8 cellular contexts compared by ENCODE assay signal in genomic region chr5:1174122-1174936, GRCh38. TPM values are rescaled to one million over a fixed set of nuclear protein-coding genes. Genes with fewer than 3 reads are reported as not detected.
DNase-seq lines count a peak whose midpoint lies in the region; ATAC-seq and TF ChIP-seq lines count a peak whose summit lies in the region.

No MANE protein-coding gene starts in this region.

- H3K9me2 ChIP-seq in PC-3 (replicated peaks; ENCODE audit: low read length): no peaks in the 10 kb centered on the region

- ATAC-seq in PC-3 (peak; percentile 90), heart left ventricle (peak; percentile 55 to 76 (median 64)), HG02870 (IDR thresholded peaks at IDR 0.05; ENCODE audit: unreplicated experiment) (no peak), HG03135 (IDR thresholded peaks at IDR 0.05; ENCODE audit: unreplicated experiment) (no peak)

- peak overlapping the region; percentile 84 for H3K4me2 ChIP-seq in PC-3 (ENCODE audit: low read length)

- no TSS peak for BruUV-seq in PC-3 (replicated peaks; lab: Mats Ljungman, UMichigan)

- peak overlapping the region; percentile 43 for H3K9ac ChIP-seq in PC-3 (ENCODE audit: low read length)

- no peaks in the 10 kb centered on the region for H3K36me3 ChIP-seq in PC-3 (ENCODE audit: low read depth, low read length)
- no peaks in the 10 kb centered on the region for H3K36me3 ChIP-seq in heart left ventricle

- POLR2A ChIA-PET in PC-3 (lab: Charles Lee; ENCODE audit: unreplicated experiment): interaction anchor here (0.6 kb wide), 1 partner anchor 23 kb away, joined by 4 read pairs; no protein-coding TSS in a partner anchor

- DNase-seq in AG10803 (ENCODE audit: low read depth) (peak; percentile 68), HCEC 1CT (peak; percentile 51), PC-3 (peak; percentile 95), heart left ventricle (peak; percentile 53 to 77 (median 66)), renal cortical epithelial cell (ENCODE audit: low read depth) (peak; percentile 46)
- DNase-seq in activated naive CD4-positive, alpha-beta T cell treated with anti-CD3 and anti-CD28 coated beads, Interleukin-2, amount 50 U/mL, for 16 hours: peak; percentile 40

- H3K4me3 ChIP-seq in AG10803 (ENCODE audit: low read length): no peak overlapping the region
- peak overlapping the region; percentile 61 for H3K4me3 ChIP-seq in PC-3 (ENCODE audit: low read length)
- no peak overlapping the region for H3K4me3 ChIP-seq in heart left ventricle

- no peaks in the 10 kb centered on the region for H3K9me3 ChIP-seq in PC-3 (ENCODE audit: low read length)
- no peaks in the 10 kb centered on the region for H3K9me3 ChIP-seq in heart left ventricle

- H2AFZ ChIP-seq in PC-3 (ENCODE audit: low read length): peak overlapping the region; percentile 85

- H3K79me2 ChIP-seq in PC-3 (ENCODE audit: low read length): no peaks in the 10 kb centered on the region

- TF ChIP-seq POLR2A in heart left ventricle (IDR thresholded peaks at IDR 0.05): no peak

- H3K27me3 ChIP-seq in PC-3 (ENCODE audit: low read length): no peaks in the 10 kb centered on the region
- H3K27me3 ChIP-seq in heart left ventricle: no peaks in the 10 kb centered on the region

- TF ChIP-seq CTCF in AG10803 (conservative IDR thresholded peaks at IDR 0.05; ENCODE audit: low read length) (peak; percentile 74), PC-3 (conservative IDR thresholded peaks at IDR 0.05; ENCODE audit: low read depth, low read length) (peak; percentile 91), heart left ventricle (IDR thresholded peaks at IDR 0.05) (peak; percentile 63 to 85 (median 74))

- H3K4me1 ChIP-seq in PC-3 (ENCODE audit: insufficient read depth, low read length) (peaks cover 8% of the 10 kb centered on the region), heart left ventricle (peaks cover 0 to 5% (median 0%) of the 10 kb centered on the region in 12 donors)

- intact Hi-C loops in PC-3 (cut with micrococcal nuclease) (no loop called here), heart left ventricle (cut with DNase I) (loop anchor here in 6 of 10 donors (1.0 to 10.0 kb wide), 4 partner anchors 251 to 480 kb away; no protein-coding TSS in a partner anchor)

- H4K20me1 ChIP-seq in PC-3 (ENCODE audit: low read length): no peaks in the 10 kb centered on the region

- H3F3A ChIP-seq in PC-3 (ENCODE audit: low read length, unreplicated experiment): no peaks in the 10 kb centered on the region

- WGBS in heart left ventricle, 4 donors: 38 to 51% (median 39%) methylated on average over 20 to 27 of the region's 27 CpGs

- H3K27ac ChIP-seq in PC-3 (ENCODE audit: low read length) (no peak overlapping the region), heart left ventricle (no peak overlapping the region)

- CTCF ChIA-PET in PC-3 (lab: Charles Lee): interaction anchor here (0.5 to 1.4 kb wide), 8 partner anchors 12 to 371 kb away, joined by 3 to 17 read pairs (median 4); no protein-coding TSS in a partner anchor

RNA-seq across cellular contexts. Expression of gene SLC6A19, which starts 27.1 kb away (rescaled TPM):
- total RNA-seq in PC-3 (2014; rRNA removed) (not detected in 2 replicates), heart left ventricle (not detected), renal cortical epithelial cell (not detected in 2 replicates)
- not detected for polyA plus RNA-seq in heart left ventricle

RNA-seq across cellular contexts. Expression of gene SLC6A18, which starts 50.9 kb away (rescaled TPM):
- not detected in 2 replicates for total RNA-seq in PC-3 (2014; rRNA removed)
- total RNA-seq in heart left ventricle: not detected
- not detected for polyA plus RNA-seq in heart left ventricle
- total RNA-seq in renal cortical epithelial cell: not detected in 2 replicates

Comparison
In these comparisons a context has a peak if more than half of its experiments do, and no peak if none do; other contexts are left out.
1. DNase-seq: peak in every context shown above with its lines; median percentile 95 in PC-3; 68 in AG10803; 66 in heart left ventricle; 51 in HCEC 1CT; 46 in renal cortical epithelial cell; 40 in activated naive CD4-positive, alpha-beta T cell treated with anti-CD3 and anti-CD28 coated beads, Interleukin-2, amount 50 U/mL, for 16 hours.
2. ATAC-seq: peak in PC-3 (single experiment) and heart left ventricle (4 of 4); none in HG02870 (single experiment) and HG03135 (single experiment).
3. Peak in every context shown above with its lines, with median percentiles within 50 percentile points of each other: CTCF ChIP-seq.